1 cellular context compared by ENCODE assay signal in genomic region chr20:38338849-38339520, GRCh38.
TF ChIP-seq lines count a peak whose summit lies in the region.

No MANE protein-coding gene starts in this region.

TF ChIP-seq in IMR-90, 13 proteins besides CTCF, POLR2A, EP300 and RAD21 (continued from another document):
- TF ChIP-seq, protein P1, sequence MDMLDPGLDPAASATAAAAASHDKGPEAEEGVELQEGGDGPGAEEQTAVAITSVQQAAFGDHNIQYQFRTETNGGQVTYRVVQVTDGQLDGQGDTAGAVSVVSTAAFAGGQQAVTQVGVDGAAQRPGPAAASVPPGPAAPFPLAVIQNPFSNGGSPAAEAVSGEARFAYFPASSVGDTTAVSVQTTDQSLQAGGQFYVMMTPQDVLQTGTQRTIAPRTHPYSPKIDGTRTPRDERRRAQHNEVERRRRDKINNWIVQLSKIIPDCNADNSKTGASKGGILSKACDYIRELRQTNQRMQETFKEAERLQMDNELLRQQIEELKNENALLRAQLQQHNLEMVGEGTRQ (IDR thresholded peaks at IDR 0.05; ENCODE audit: low read depth, low read length), result no peak
- no peak for TF ChIP-seq NFE2L2 (IDR thresholded peaks at IDR 0.05; ENCODE audit: low read depth, low read length)
- TF ChIP-seq MAFK (IDR thresholded peaks at IDR 0.05; ENCODE audit: low read depth, low read length), result no peak
- TF ChIP-seq CHD1 (IDR thresholded peaks at IDR 0.05; ENCODE audit: low read depth, low read length), result no peak
- no peak for TF ChIP-seq SMC3 (IDR thresholded peaks at IDR 0.05; ENCODE audit: low read depth, low read length)
- no peak for TF ChIP-seq ELK1 (IDR thresholded peaks at IDR 0.05; ENCODE audit: borderline replicate concordance, low read depth, low read length)
- TF ChIP-seq FOS (IDR thresholded peaks at IDR 0.05; ENCODE audit: low read depth, low read length), result no peak
